11 cellular contexts compared by ENCODE assay signal in genomic region chr19:12828494-12828893, GRCh38. TPM values are rescaled to one million over a fixed set of nuclear protein-coding genes. Genes with fewer than 3 reads are reported as not detected.
DNase-seq lines count a peak whose midpoint lies in the region; ATAC-seq and FAIRE-seq lines count a peak whose summit lies in the region.
"Had no signal": no experiment of that assay in that cellular context is flagged by ENCODE, and none has a peak within 500 bp of the region (broad histone marks: within the 10 kb centered on the region; RNA-seq: fewer than 3 reads in every experiment).

No MANE protein-coding gene starts in this region.

- WGBS in mesenchymal stem cell, result 17% methylated on average over 21 of the region's 23 CpGs

- no peak overlapping the region for H3K4ac ChIP-seq in mesenchymal stem cell (ENCODE audit: low read depth in 1 of 2, low read length in 2 of 2)

- no peaks in the 10 kb centered on the region for H3K9me3 ChIP-seq in mesenchymal stem cell (ENCODE audit: control insufficient read depth, low read length)

- no peak overlapping the region for H2AK5ac ChIP-seq in mesenchymal stem cell (ENCODE audit: low read length, severe bottlenecking)

- no peak overlapping the region for H2BK12ac ChIP-seq in mesenchymal stem cell (ENCODE audit: low read length in 2 of 2)

- no peak overlapping the region for H3K27ac ChIP-seq in mesenchymal stem cell (ENCODE audit: low read length, poor library complexity, severe bottlenecking)
- H3K27ac ChIP-seq: C4-2B had no signal

- H3K36me3 ChIP-seq in mesenchymal stem cell (ENCODE audit: control insufficient read depth in 1 of 2, insufficient read depth in 2 of 2, low read depth in 1 of 2, low read length in 2 of 2), result no peaks in the 10 kb centered on the region

- H3K27me3 Mint-ChIP-seq in activated CD8-positive, alpha-beta memory T cell treated with anti-CD3 and anti-CD28 coated beads, Interleukin-2, amount 10 ng/mL, durations not matched to agents 7 days and 5 days, result peaks cover 64% of the 10 kb centered on the region
- peaks cover 73% of the 10 kb centered on the region for H3K27me3 Mint-ChIP-seq in activated naive CD8-positive, alpha-beta T cell treated with anti-CD3 and anti-CD28 coated beads, Interleukin-2, amount 50 U/mL, for 24 hours

- no peak overlapping the region for H3K23ac ChIP-seq in mesenchymal stem cell (ENCODE audit: low read length in 2 of 2)

- peak; percentile 53 for DNase-seq in activated CD8-positive, alpha-beta memory T cell treated with anti-CD3 and anti-CD28 coated beads, Interleukin-2, amount 10 ng/mL, durations not matched to agents 7 days and 5 days
- DNase-seq in activated CD8-positive, alpha-beta memory T cell treated with anti-CD3 and anti-CD28 coated beads, Interleukin-2, amount 50 U/mL, for 48 hours, result no peak
- DNase-seq in NCI-H2227 treated with DMSO at 0.1 percent for 48 hours (lab: John Stamatoyannopoulos, UW) (peak; percentile 5), mesenchymal stem cell (no peak), HTR-8/SVneo (ENCODE audit: insufficient read length, low spot score) (no peak)
- peak; percentile 58 for DNase-seq in activated naive CD8-positive, alpha-beta T cell treated with anti-CD3 and anti-CD28 coated beads, Interleukin-2, amount 50 U/mL, for 24 hours
- DNase-seq in stimulated activated CD8-positive, alpha-beta memory T cell treated with anti-CD3 and anti-CD28 coated beads, Interleukin-4, amount 100 ng/mL, for 48 hours, result peak; percentile 73

- no peak overlapping the region for H3K4me2 ChIP-seq in mesenchymal stem cell (ENCODE audit: low read length, poor library complexity, severe bottlenecking)

- no peak overlapping the region for H3K14ac ChIP-seq in mesenchymal stem cell (ENCODE audit: low read length in 2 of 2)

- no peak overlapping the region for H3K9ac ChIP-seq in mesenchymal stem cell (ENCODE audit: low read length)

- CTCF ChIA-PET in activated CD8-positive, alpha-beta memory T cell treated with anti-CD3 and anti-CD28 coated beads, Interleukin-2, amount 10 ng/mL, durations not matched to agents 7 days and 5 days (lab: Charles Lee), result interaction anchor here (0.7 to 2.2 kb wide), 6 partner anchors 9 to 71 kb away, joined by 3 to 8 read pairs (median 4); partner anchors contain the start of genes PRDX2 and THSD8

- H3K27me3 ChIP-seq in mesenchymal stem cell (ENCODE audit: control insufficient read depth in 1 of 2, insufficient read depth in 1 of 2, low read length in 2 of 2), result peaks cover 66 to 71% of the 10 kb centered on the region in 2 experiments

- no peak overlapping the region for H2BK15ac ChIP-seq in mesenchymal stem cell (ENCODE audit: low read depth, poor library complexity, severe bottlenecking)

- H3K18ac ChIP-seq in mesenchymal stem cell (ENCODE audit: low read depth in 1 of 2, low read length in 2 of 2), result no peak overlapping the region

- no peak overlapping the region for H3K4me3 Mint-ChIP-seq in activated CD8-positive, alpha-beta memory T cell treated with anti-CD3 and anti-CD28 coated beads, Interleukin-2, amount 10 ng/mL, durations not matched to agents 7 days and 5 days
- H3K4me3 Mint-ChIP-seq in activated naive CD8-positive, alpha-beta T cell treated with anti-CD3 and anti-CD28 coated beads, Interleukin-2, amount 50 U/mL, for 24 hours, result no peak overlapping the region

- H2BK120ac ChIP-seq in mesenchymal stem cell (ENCODE audit: low read depth, low read length), result no peak overlapping the region

- H3K36me3 Mint-ChIP-seq in activated CD8-positive, alpha-beta memory T cell treated with anti-CD3 and anti-CD28 coated beads, Interleukin-2, amount 10 ng/mL, durations not matched to agents 7 days and 5 days, result no peaks in the 10 kb centered on the region
- no peaks in the 10 kb centered on the region for H3K36me3 Mint-ChIP-seq in activated naive CD8-positive, alpha-beta T cell treated with anti-CD3 and anti-CD28 coated beads, Interleukin-2, amount 50 U/mL, for 24 hours (ENCODE audit: low read depth)
- H3K36me3 Mint-ChIP-seq: brain had no signal

- peaks cover 22% of the 10 kb centered on the region for H3K4me1 Mint-ChIP-seq in activated CD8-positive, alpha-beta memory T cell treated with anti-CD3 and anti-CD28 coated beads, Interleukin-2, amount 10 ng/mL, durations not matched to agents 7 days and 5 days
- H3K4me1 Mint-ChIP-seq in activated naive CD8-positive, alpha-beta T cell treated with anti-CD3 and anti-CD28 coated beads, Interleukin-2, amount 50 U/mL, for 24 hours, result peaks cover 16% of the 10 kb centered on the region

- H4K8ac ChIP-seq in mesenchymal stem cell (ENCODE audit: low read length), result no peak overlapping the region

- no peak overlapping the region for H2AFZ ChIP-seq in mesenchymal stem cell (ENCODE audit: low read depth, low read length)

- no peak overlapping the region for H2BK5ac ChIP-seq in mesenchymal stem cell (ENCODE audit: low read depth, low read length, poor library complexity, severe bottlenecking)

- no peak for FAIRE-seq in HTR-8/SVneo (lab: Jason Lieb, UNC)

- H3K4me1 ChIP-seq in mesenchymal stem cell (ENCODE audit: control insufficient read depth, insufficient read depth, low read depth, low read length), result peaks cover 11% of the 10 kb centered on the region

- no peak overlapping the region for H4K91ac ChIP-seq in mesenchymal stem cell (ENCODE audit: low read length)

- no peak overlapping the region for H3K27ac Mint-ChIP-seq in activated CD8-positive, alpha-beta memory T cell treated with anti-CD3 and anti-CD28 coated beads, Interleukin-2, amount 10 ng/mL, durations not matched to agents 7 days and 5 days
- H3K27ac Mint-ChIP-seq in activated naive CD8-positive, alpha-beta T cell treated with anti-CD3 and anti-CD28 coated beads, Interleukin-2, amount 50 U/mL, for 24 hours, result no peak overlapping the region
- H3K27ac Mint-ChIP-seq: brain had no signal

- peak; percentile 57 for ATAC-seq in activated CD8-positive, alpha-beta memory T cell treated with anti-CD3 and anti-CD28 coated beads, Interleukin-2, amount 10 ng/mL, durations not matched to agents 7 days and 5 days
- no peak for ATAC-seq in activated naive CD8-positive, alpha-beta T cell treated with anti-CD3 and anti-CD28 coated beads, Interleukin-2, amount 50 U/mL, for 24 hours
- no peak for ATAC-seq in HG03460 (IDR thresholded peaks at IDR 0.05; ENCODE audit: unreplicated experiment)

- no peaks in the 10 kb centered on the region for H3K9me3 Mint-ChIP-seq in activated CD8-positive, alpha-beta memory T cell treated with anti-CD3 and anti-CD28 coated beads, Interleukin-2, amount 10 ng/mL, durations not matched to agents 7 days and 5 days (ENCODE audit: low read depth)
- no peaks in the 10 kb centered on the region for H3K9me3 Mint-ChIP-seq in activated naive CD8-positive, alpha-beta T cell treated with anti-CD3 and anti-CD28 coated beads, Interleukin-2, amount 50 U/mL, for 24 hours

- no peak overlapping the region for H3K4me3 ChIP-seq in mesenchymal stem cell (ENCODE audit: insufficient read depth in 1 of 2, low read depth in 1 of 2, low read length in 2 of 2)

- no peaks in the 10 kb centered on the region for H3K79me1 ChIP-seq in mesenchymal stem cell (replicated peaks; ENCODE audit: low read length, poor library complexity, severe bottlenecking)

RNA-seq across cellular contexts. Expression of gene RTBDN, which starts 5.9 kb away (rescaled TPM):
- not detected for total RNA-seq in activated CD8-positive, alpha-beta memory T cell treated with anti-CD3 and anti-CD28 coated beads, Interleukin-2, amount 10 ng/mL, durations not matched to agents 7 days and 5 days
- 0.03 TPM for polyA plus RNA-seq in mesenchymal stem cell (2013, experiment 1 of 2)
- polyA plus RNA-seq in mesenchymal stem cell (2013, experiment 2 of 2), result not detected
- total RNA-seq: renal cortical epithelial cell had no signal

RNA-seq across cellular contexts. Expression of gene MAST1, which starts 9.8 kb away (rescaled TPM):
- total RNA-seq in activated CD8-positive, alpha-beta memory T cell treated with anti-CD3 and anti-CD28 coated beads, Interleukin-2, amount 10 ng/mL, durations not matched to agents 7 days and 5 days, result 1 to 10 TPM in 1 of 2 experiments, under 1 TPM in 1; 0.67 to 2.5 TPM
- polyA plus RNA-seq in mesenchymal stem cell (2013, experiment 1 of 2), result 0.48 TPM
- polyA plus RNA-seq in mesenchymal stem cell (2013, experiment 2 of 2), result 0.29 TPM

RNA-seq across cellular contexts. Expression of gene RNASEH2A, which starts 22.1 kb away (rescaled TPM):
- total RNA-seq in activated CD8-positive, alpha-beta memory T cell treated with anti-CD3 and anti-CD28 coated beads, Interleukin-2, amount 10 ng/mL, durations not matched to agents 7 days and 5 days, result 10 to 100 TPM; 53.4 to 58.8 TPM
- 2.8 TPM for polyA plus RNA-seq in mesenchymal stem cell (2013, experiment 1 of 2)
- 2.9 TPM for polyA plus RNA-seq in mesenchymal stem cell (2013, experiment 2 of 2)

RNA-seq across cellular contexts. Expression of gene THSD8, which starts 26.6 kb away (rescaled TPM):
- total RNA-seq in activated CD8-positive, alpha-beta memory T cell treated with anti-CD3 and anti-CD28 coated beads, Interleukin-2, amount 10 ng/mL, durations not matched to agents 7 days and 5 days, result 10 to 100 TPM; 27.9 to 29.8 TPM
- 4.3 TPM for polyA plus RNA-seq in mesenchymal stem cell (2013, experiment 1 of 2)
- 4.1 TPM for polyA plus RNA-seq in mesenchymal stem cell (2013, experiment 2 of 2)
- total RNA-seq: renal cortical epithelial cell had no signal

RNA-seq across cellular contexts. Expression of gene PRDX2, which starts 26.9 kb away (rescaled TPM):
- total RNA-seq in activated CD8-positive, alpha-beta memory T cell treated with anti-CD3 and anti-CD28 coated beads, Interleukin-2, amount 10 ng/mL, durations not matched to agents 7 days and 5 days, result 100 to 1,000 TPM; 168 to 218 TPM
- 139 TPM for polyA plus RNA-seq in mesenchymal stem cell (2013, experiment 1 of 2)
- 142 TPM for polyA plus RNA-seq in mesenchymal stem cell (2013, experiment 2 of 2)

Comparison
In these comparisons a context has a peak if more than half of its experiments do, and no peak if none do; other contexts are left out.
1. DNase-seq: peak in activated CD8-positive, alpha-beta memory T cell treated with anti-CD3 and anti-CD28 coated beads, Interleukin-2, amount 10 ng/mL, durations not matched to agents 7 days and 5 days (single experiment), NCI-H2227 treated with DMSO at 0.1 percent for 48 hours (single experiment), activated naive CD8-positive, alpha-beta T cell treated with anti-CD3 and anti-CD28 coated beads, Interleukin-2, amount 50 U/mL, for 24 hours (single experiment) and stimulated activated CD8-positive, alpha-beta memory T cell treated with anti-CD3 and anti-CD28 coated beads, Interleukin-4, amount 100 ng/mL, for 48 hours (single experiment); none in activated CD8-positive, alpha-beta memory T cell treated with anti-CD3 and anti-CD28 coated beads, Interleukin-2, amount 50 U/mL, for 48 hours (single experiment), mesenchymal stem cell (single experiment) and HTR-8/SVneo (single experiment).